In genomic region chr13:97238883-97239282, GRCh38 we compare ENCODE assay signal across 21 cellular contexts. TPM values are rescaled to one million over a fixed set of nuclear protein-coding genes. Genes with fewer than 3 reads are reported as not detected.
A peak's percentile ranks its signal among the peaks of the same experiment; 100 is the strongest.
DNase-seq lines count a peak whose midpoint lies in the region; ATAC-seq and TF ChIP-seq lines count a peak whose summit lies in the region.
"Had no signal": no experiment of that assay in that cellular context is flagged by ENCODE, and none has a peak within 500 bp of the region (broad histone marks: within the 10 kb centered on the region; RNA-seq: fewer than 3 reads in every experiment).

No MANE protein-coding gene starts in this region.

- no peak for DNase-seq in activated T-cell treated with anti-CD3 and anti-CD28 coated beads, Interleukin-2, amount 50 U/mL, for 72 hours
- DNase-seq in activated T-cell treated with anti-CD3 and anti-CD28 coated beads, Interleukin-2, amount 50 U/mL, for 1 hour, result no peak
- DNase-seq in PC-3 (no peak), lower lobe of right lung (no peak), SIG-M5 (lab: John Stamatoyannopoulos, UW) (no peak), upper lobe of right lung (no peak)
- DNase-seq: 8988T; activated T-cell treated with anti-CD3 and anti-CD28 coated beads, Interleukin-2, amount 50 U/mL, for 4 hours; BE2C; body of pancreas; KG1; naive B cell; NCI-H2081; NCI-H524; SHP77 treated with DMSO at 0.1 percent for 48 hours; stimulated activated CD4-positive, alpha-beta T cell treated with anti-CD3 and anti-CD28 coated beads, Interleukin-12 subunit alpha, Interleukin-12 subunit beta, amount 100 ng/mL, for 4 hours had no signal

- no peak for ATAC-seq in activated T-cell treated with anti-CD3 and anti-CD28 coated beads, Interleukin-2, amount 50 U/mL, for 72 hours (replicated peaks in 1 of 2)
- ATAC-seq in PC-3, result peak; percentile 13; the same call in 1 of the 2 replicates
- ATAC-seq in lower lobe of right lung, result no peak
- ATAC-seq in upper lobe of right lung, result no peak
- no peak for ATAC-seq in HG02642 (IDR thresholded peaks at IDR 0.05; ENCODE audit: poor library complexity, unreplicated experiment)
- ATAC-seq: body of pancreas had no signal

- CTCF ChIA-PET in PC-3 (lab: Charles Lee), result no interaction called here

- TF ChIP-seq CTCF in PC-3 (conservative IDR thresholded peaks at IDR 0.05; ENCODE audit: low read depth, low read length), result no peak
- TF ChIP-seq CTCF in lower lobe of right lung (IDR thresholded peaks at IDR 0.05), result no peak
- TF ChIP-seq CTCF in upper lobe of right lung (IDR thresholded peaks at IDR 0.05), result no peak

- H3F3A ChIP-seq in PC-3 (ENCODE audit: low read length, unreplicated experiment), result no peaks in the 10 kb centered on the region

- H3K4me3 ChIP-seq in PC-3 (ENCODE audit: low read length) (no peak overlapping the region), lower lobe of right lung (no peak overlapping the region), upper lobe of right lung (no peak overlapping the region)
- H3K4me3 ChIP-seq: body of pancreas, prostate gland had no signal

- H3K27me3 ChIP-seq in PC-3 (ENCODE audit: low read length) (no peaks in the 10 kb centered on the region), lower lobe of right lung (ENCODE audit: low read depth) (no peaks in the 10 kb centered on the region), upper lobe of right lung (no peaks in the 10 kb centered on the region)
- H3K27me3 ChIP-seq: BE2C, body of pancreas had no signal

- H3K79me2 ChIP-seq in PC-3 (ENCODE audit: low read length), result no peaks in the 10 kb centered on the region

- no peak overlapping the region for H3K4me2 ChIP-seq in PC-3 (ENCODE audit: low read length)

- H3K4me1 ChIP-seq in PC-3 (ENCODE audit: insufficient read depth, low read length) (no peaks in the 10 kb centered on the region), lower lobe of right lung (peaks cover 94% of the 10 kb centered on the region), upper lobe of right lung (peaks cover 87% of the 10 kb centered on the region)
- H3K4me1 ChIP-seq: prostate gland had no signal

- H3K27ac ChIP-seq in PC-3 (ENCODE audit: low read length) (no peak overlapping the region), lower lobe of right lung (peak overlapping the region; percentile 27), temporal lobe (ENCODE audit: low read depth, low read length) (peak overlapping the region; percentile 99), upper lobe of right lung (no peak overlapping the region)
- H3K27ac ChIP-seq: body of pancreas, prostate gland had no signal

- no TSS peak for BruUV-seq in PC-3 (replicated peaks; lab: Mats Ljungman, UMichigan)

- H3K36me3 Mint-ChIP-seq in activated T-cell treated with anti-CD3 and anti-CD28 coated beads, Interleukin-2, amount 50 U/mL, for 72 hours (ENCODE audit: insufficient read depth in 2 of 2), result no peaks in the 10 kb centered on the region

- intact Hi-C loops in PC-3 (cut with micrococcal nuclease), result no loop called here
- intact Hi-C loops in lower lobe of right lung (cut with DNase I), result no loop called here
- intact Hi-C loops in upper lobe of right lung (cut with DNase I), result no loop called here

- H3K9me2 ChIP-seq in PC-3 (replicated peaks; ENCODE audit: low read length), result no peaks in the 10 kb centered on the region

- no peaks in the 10 kb centered on the region for H3K9me3 Mint-ChIP-seq in activated T-cell treated with anti-CD3 and anti-CD28 coated beads, Interleukin-2, amount 50 U/mL, for 72 hours
- H3K9me3 Mint-ChIP-seq: activated CD8-positive, alpha-beta T cell treated with anti-CD3 and anti-CD28 coated beads for 36 hours; activated T-cell treated with anti-CD3 and anti-CD28 coated beads, Interleukin-2, amount 50 U/mL, for 4 hours; dendritic cell treated with granulocyte-macrophage colony-stimulating factor and Interleukin-4, amounts not matched to agents 40 ng/mL and 50 ng/mL, for 4 days; naive B cell had no signal

- POLR2A ChIA-PET in PC-3 (lab: Charles Lee; ENCODE audit: unreplicated experiment), result no interaction called here

- H3K4me3 Mint-ChIP-seq in activated T-cell treated with anti-CD3 and anti-CD28 coated beads, Interleukin-2, amount 50 U/mL, for 72 hours, result no peak overlapping the region
- H3K4me3 Mint-ChIP-seq: activated CD8-positive, alpha-beta T cell treated with anti-CD3 and anti-CD28 coated beads for 36 hours; activated T-cell treated with anti-CD3 and anti-CD28 coated beads, Interleukin-2, amount 50 U/mL, for 4 hours; dendritic cell treated with granulocyte-macrophage colony-stimulating factor and Interleukin-4, amounts not matched to agents 40 ng/mL and 50 ng/mL, for 4 days had no signal

- H4K20me1 ChIP-seq in PC-3 (ENCODE audit: low read length), result no peaks in the 10 kb centered on the region

- no peak overlapping the region for H3K9ac ChIP-seq in PC-3 (ENCODE audit: low read length)

- peak overlapping the region; percentile 42 for H3K27ac Mint-ChIP-seq in activated T-cell treated with anti-CD3 and anti-CD28 coated beads, Interleukin-2, amount 50 U/mL, for 72 hours
- H3K27ac Mint-ChIP-seq: activated CD8-positive, alpha-beta T cell treated with anti-CD3 and anti-CD28 coated beads for 36 hours; dendritic cell treated with granulocyte-macrophage colony-stimulating factor and Interleukin-4, amounts not matched to agents 40 ng/mL and 50 ng/mL, for 4 days had no signal

- H2AFZ ChIP-seq in PC-3 (ENCODE audit: low read length), result no peak overlapping the region

- H3K9me3 ChIP-seq in PC-3 (ENCODE audit: low read length) (no peaks in the 10 kb centered on the region), lower lobe of right lung (no peaks in the 10 kb centered on the region), upper lobe of right lung (no peaks in the 10 kb centered on the region)
- H3K9me3 ChIP-seq: BE2C, body of pancreas, prostate gland had no signal

- peaks cover 29% of the 10 kb centered on the region for H3K4me1 Mint-ChIP-seq in activated T-cell treated with anti-CD3 and anti-CD28 coated beads, Interleukin-2, amount 50 U/mL, for 72 hours (ENCODE audit: low read depth)

- H3K27me3 Mint-ChIP-seq in activated T-cell treated with anti-CD3 and anti-CD28 coated beads, Interleukin-2, amount 50 U/mL, for 72 hours (ENCODE audit: low read depth), result no peaks in the 10 kb centered on the region
- H3K27me3 Mint-ChIP-seq: activated CD8-positive, alpha-beta T cell treated with anti-CD3 and anti-CD28 coated beads for 36 hours; naive B cell had no signal

- H3K36me3 ChIP-seq in PC-3 (ENCODE audit: low read depth, low read length), result no peaks in the 10 kb centered on the region
- no peaks in the 10 kb centered on the region for H3K36me3 ChIP-seq in lower lobe of right lung
- H3K36me3 ChIP-seq in upper lobe of right lung, result peaks cover 2% of the 10 kb centered on the region
- H3K36me3 ChIP-seq: prostate gland had no signal

RNA-seq across cellular contexts. Expression of gene MBNL2, which starts 16.8 kb away (rescaled TPM):
- 10 to 100 TPM; 14.9 to 26.9 TPM for total RNA-seq in activated T-cell treated with anti-CD3 and anti-CD28 coated beads, Interleukin-2, amount 50 U/mL, for 72 hours
- total RNA-seq in PC-3 (2014; rRNA removed), result 10.3 and 17.8 TPM in 2 replicates
- 58.2 TPM for total RNA-seq in lower lobe of right lung
- total RNA-seq in temporal lobe, result 19.2 TPM
- total RNA-seq in upper lobe of right lung, result 60.6 TPM

Comparison
In these comparisons a context has a peak if more than half of its experiments do, and no peak if none do; other contexts are left out.
1. H3K27ac ChIP-seq: peak in lower lobe of right lung (single experiment) and temporal lobe (single experiment); none in PC-3 (single experiment) and upper lobe of right lung (single experiment).